Comparison of ENCODE assay signal across 8 cellular contexts in the genomic region with DNA sequence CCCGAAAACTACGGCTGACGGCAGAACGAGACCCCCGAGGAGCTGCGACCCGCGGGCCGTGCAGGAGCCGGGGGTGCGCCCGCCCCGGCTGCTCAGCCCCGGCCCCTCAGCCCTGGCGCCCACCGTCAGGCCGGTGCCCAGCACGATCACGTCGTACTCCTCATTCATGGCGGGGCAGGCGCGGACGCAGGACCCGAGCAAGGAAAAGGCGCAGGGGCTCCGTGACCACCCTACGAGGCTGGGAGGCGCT. TPM values are rescaled to one million over a fixed set of nuclear protein-coding genes. Genes with fewer than 3 reads are reported as not detected.
DNase-seq lines count a peak whose midpoint lies in the region; ATAC-seq and TF ChIP-seq lines count a peak whose summit lies in the region.

No MANE protein-coding gene starts in this region.

- H3K9me3 ChIP-seq in ascending aorta, result no peaks in the 10 kb centered on the region
- no peaks in the 10 kb centered on the region for H3K9me3 ChIP-seq in left lung
- no peaks in the 10 kb centered on the region for H3K9me3 ChIP-seq in tibial artery

- H3K4me1 ChIP-seq in ascending aorta (peaks cover 0 to 32% of the 10 kb centered on the region in 2 donors), left lung (peaks cover 37 to 55% of the 10 kb centered on the region in 2 donors), tibial artery (peaks cover 0 to 51% (median 14%) of the 10 kb centered on the region in 4 donors)

- H3K4me3 ChIP-seq in ascending aorta (peak overlapping the region; percentile 87 to 90), left lung (peak overlapping the region; percentile 66 to 76), tibial artery (peak overlapping the region; percentile 91 to 100)

- H3K27me3 ChIP-seq in ascending aorta (no peaks in the 10 kb centered on the region), left lung (no peaks in the 10 kb centered on the region), tibial artery (no peaks in the 10 kb centered on the region)

- H3K4me1 Mint-ChIP-seq in activated T-cell treated with anti-CD3 and anti-CD28 coated beads, Interleukin-2, amount 50 U/mL, for 4 hours (ENCODE audit: low read depth), result peaks cover 58% of the 10 kb centered on the region

- peak; percentile 33 for ATAC-seq in activated T-cell treated with anti-CD3 and anti-CD28 coated beads, Interleukin-2, amount 50 U/mL, for 4 hours
- ATAC-seq in HG03354 (IDR thresholded peaks at IDR 0.05; ENCODE audit: poor library complexity, severe bottlenecking, unreplicated experiment), result peak; percentile 39
- ATAC-seq in left lung, result peak; percentile 42

- H3K27ac ChIP-seq in ascending aorta (peak overlapping the region; percentile 95 to 98), left lung (peak overlapping the region; percentile 95 to 98), tibial artery (peak overlapping the region; percentile 96 to 99)

- DNase-seq in activated T-cell treated with anti-CD3 and anti-CD28 coated beads, Interleukin-2, amount 50 U/mL, for 4 hours, result no peak
- DNase-seq in activated T-cell treated with anti-CD3 and anti-CD28 coated beads for 4 hours, result no peak
- DNase-seq in ascending aorta (ENCODE audit: low spot score in 2 of 2), result no peak
- DNase-seq in left lung, result no peak
- no peak for DNase-seq in tibial artery
- no peak for DNase-seq in AML-193 (lab: John Stamatoyannopoulos, UW)
- DNase-seq in NCI-H2196 treated with DMSO at 0.1 percent for 48 hours (lab: John Stamatoyannopoulos, UW; ENCODE audit: unreplicated experiment), result no peak

- H3K36me3 Mint-ChIP-seq in activated T-cell treated with anti-CD3 and anti-CD28 coated beads, Interleukin-2, amount 50 U/mL, for 4 hours (ENCODE audit: insufficient read depth), result peaks cover 15% of the 10 kb centered on the region

- no peaks in the 10 kb centered on the region for H3K9me3 Mint-ChIP-seq in activated T-cell treated with anti-CD3 and anti-CD28 coated beads, Interleukin-2, amount 50 U/mL, for 4 hours

- TF ChIP-seq CTCF in ascending aorta (IDR thresholded peaks at IDR 0.05) (no peak), left lung (IDR thresholded peaks at IDR 0.05) (no peak), tibial artery (IDR thresholded peaks at IDR 0.05) (no peak)

- H3K36me3 ChIP-seq in ascending aorta, result no peaks in the 10 kb centered on the region
- H3K36me3 ChIP-seq in left lung, result no peaks in the 10 kb centered on the region
- H3K36me3 ChIP-seq in tibial artery, result no peaks in the 10 kb centered on the region

- intact Hi-C loops in ascending aorta (cut with DNase I) (loop anchor here (1.0 to 10.0 kb wide), 6 partner anchors 60 to 996 kb away; partner anchors contain the start of genes ANKRD16, RBM17 and TASOR2), left lung (cut with DNase I) (no loop called here), tibial artery (cut with DNase I; ENCODE audit: low total_unique reads) (loop anchor here (1.0 to 10.0 kb wide), 3 partner anchors 77 to 368 kb away; partner anchors contain the start of gene FBH1)

- peak overlapping the region; percentile 99 for H3K4me3 Mint-ChIP-seq in activated T-cell treated with anti-CD3 and anti-CD28 coated beads, Interleukin-2, amount 50 U/mL, for 4 hours

- no peaks in the 10 kb centered on the region for H3K27me3 Mint-ChIP-seq in activated T-cell treated with anti-CD3 and anti-CD28 coated beads, Interleukin-2, amount 50 U/mL, for 4 hours (ENCODE audit: low read depth)

RNA-seq across cellular contexts. Expression of gene GDI2, which starts 0.2 kb away (rescaled TPM):
- total RNA-seq in activated T-cell treated with anti-CD3 and anti-CD28 coated beads, Interleukin-2, amount 50 U/mL, for 4 hours, result 100 to 1,000 TPM; 270 to 301 (median 294) TPM
- 173 TPM for total RNA-seq in ascending aorta
- total RNA-seq in left lung, result 100 to 1,000 TPM; 196 to 219 TPM

Comparison
In these comparisons a context has a peak if more than half of its experiments do, and no peak if none do; other contexts are left out.
1. intact Hi-C loops: an anchor here in ascending aorta (1.0 to 10.0 kb wide) and tibial artery (1.0 to 10.0 kb wide); none called in left lung.